ENCODE assay signal across 1 cellular context in the genomic region with DNA sequence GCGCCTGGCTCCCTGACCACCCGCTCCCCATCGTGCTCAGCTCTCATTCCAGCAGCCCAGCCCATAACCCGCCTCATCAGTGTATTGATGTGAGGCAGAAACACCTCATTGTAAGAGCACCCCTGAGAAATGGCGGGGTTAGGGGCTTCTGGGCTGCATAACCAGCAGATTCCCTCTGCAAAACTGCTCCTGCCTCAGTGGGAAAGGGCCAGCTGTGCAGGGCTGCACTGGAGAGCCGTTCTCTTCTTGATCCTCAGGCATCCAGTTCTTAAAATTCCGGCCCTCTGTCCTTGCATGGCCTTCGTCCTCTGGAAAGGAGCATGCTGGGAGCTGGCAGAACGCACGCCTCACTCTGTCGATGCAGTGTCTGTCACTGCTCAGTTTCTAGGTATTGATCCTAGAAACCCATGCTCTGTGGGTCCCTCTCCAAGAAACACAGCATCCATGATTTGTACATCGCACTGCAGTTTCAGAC.
TF ChIP-seq lines count a peak whose summit lies in the region.

No MANE protein-coding gene starts in this region.

TF ChIP-seq in GM12878, 131 proteins besides CTCF, POLR2A, EP300 and RAD21 (continued from another document):
- no peak for TF ChIP-seq CUX1 (IDR thresholded peaks at IDR 0.05; ENCODE audit: insufficient replicate concordance, low read depth, low read length)
- no peak for TF ChIP-seq SKIL (IDR thresholded peaks at IDR 0.05; ENCODE audit: low read depth, poor library complexity, severe bottlenecking)
